Comparison of ENCODE assay signal across 17 cellular contexts in the genomic region with DNA sequence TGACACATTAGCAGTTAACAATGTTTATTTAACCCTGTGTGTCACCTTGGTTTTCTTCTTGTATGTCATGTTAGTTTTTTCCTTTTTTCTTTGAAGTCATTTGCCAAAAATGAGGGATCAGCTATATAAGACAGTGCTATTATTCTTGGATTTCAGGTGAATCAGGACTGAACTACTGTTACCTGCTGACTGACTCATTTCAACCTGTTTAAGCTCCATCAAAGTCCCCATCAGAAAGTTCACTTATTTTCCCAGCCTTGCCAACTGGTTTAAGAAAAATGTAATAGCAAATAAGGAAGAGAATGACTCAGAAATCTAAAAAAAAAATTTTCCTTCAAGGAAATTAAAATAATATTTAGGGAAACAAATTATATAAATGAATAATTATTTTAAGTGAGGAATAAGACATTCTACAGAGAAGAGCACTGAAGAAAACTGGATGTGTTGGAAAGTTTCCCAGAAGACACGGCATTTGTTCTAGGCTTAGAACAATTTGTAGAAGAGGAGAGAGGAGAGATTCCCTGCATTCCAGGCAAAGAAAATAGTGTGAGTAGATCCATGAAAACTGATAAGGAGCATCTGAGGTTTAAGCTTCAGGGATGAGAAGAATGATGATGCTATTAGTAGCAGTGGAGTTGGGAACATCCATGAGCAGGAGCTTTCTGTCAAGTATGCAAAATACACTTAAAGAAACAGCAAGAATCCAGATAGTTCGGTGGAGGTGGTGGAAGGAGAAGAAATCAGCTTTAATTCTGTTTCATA.
DNase-seq lines count a peak whose midpoint lies in the region; ATAC-seq and TF ChIP-seq lines count a peak whose summit lies in the region.
"Had no signal": no experiment of that assay in that cellular context is flagged by ENCODE, and none has a peak within 500 bp of the region (broad histone marks: within the 10 kb centered on the region; RNA-seq: fewer than 3 reads in every experiment).

No MANE protein-coding gene starts in this region.

- no peak overlapping the region for H2AK5ac ChIP-seq in IMR-90 (ENCODE audit: low read depth, low read length)

- H3K27ac ChIP-seq in AG04450 (ENCODE audit: low read depth, low read length), result no peak overlapping the region
- no peak overlapping the region for H3K27ac ChIP-seq in IMR-90 (ENCODE audit: insufficient read depth, low read length)
- no peak overlapping the region for H3K27ac ChIP-seq in smooth muscle cell (ENCODE audit: low read depth)
- H3K27ac ChIP-seq: body of pancreas had no signal

- no peak overlapping the region for H3K18ac ChIP-seq in IMR-90 (ENCODE audit: low read depth, low read length)

- H4K20me1 ChIP-seq in IMR-90 (ENCODE audit: insufficient read depth, low read length), result no peaks in the 10 kb centered on the region; the same call in 1 of the 2 replicates
- H4K20me1 ChIP-seq in smooth muscle cell (ENCODE audit: low read depth), result peaks cover 64% of the 10 kb centered on the region

- CTCF ChIA-PET in AG04450 (lab: Charles Lee) (interaction anchor here (0.6 kb wide), 1 partner anchor 18 kb away, joined by 3 read pairs; no protein-coding TSS in a partner anchor), IMR-90 (lab: Yijun Ruan, JAX) (no interaction called here)

- no peak overlapping the region for H3K23ac ChIP-seq in IMR-90 (ENCODE audit: low read depth, low read length)

- TF ChIP-seq POLR2A in IMR-90 (IDR thresholded peaks at IDR 0.05; ENCODE audit: low read depth, low read length), result no peak

- no peaks in the 10 kb centered on the region for H3K9me1 ChIP-seq in IMR-90 (ENCODE audit: insufficient read depth, low read length)

- H3K79me1 ChIP-seq in IMR-90 (ENCODE audit: low read depth in 1 of 2, low read length in 2 of 2), result no peaks in the 10 kb centered on the region; a peak in 1 of 4 replicates

- H3K4ac ChIP-seq in IMR-90 (ENCODE audit: low read depth, low read length), result no peak overlapping the region

- dilution Hi-C loops in IMR-90 (cut with HindIII; ENCODE audit: low sequenced_read_pairs, unreplicated experiment), result no loop called here

- H4K5ac ChIP-seq in IMR-90 (ENCODE audit: low read depth, low read length), result no peak overlapping the region

- no peak overlapping the region for H4K91ac ChIP-seq in IMR-90 (ENCODE audit: insufficient read depth, low read depth, low read length)

- no peaks in the 10 kb centered on the region for H3F3A ChIP-seq in smooth muscle cell (ENCODE audit: low read depth)

- no peaks in the 10 kb centered on the region for H3K36me3 ChIP-seq in IMR-90 (ENCODE audit: control insufficient read depth, insufficient read depth, low read length)
- H3K36me3 ChIP-seq in smooth muscle cell (ENCODE audit: low read depth), result no peaks in the 10 kb centered on the region

- H2BK15ac ChIP-seq in IMR-90 (ENCODE audit: low read depth, low read length), result no peak overlapping the region

- no peak for TF ChIP-seq RAD21 in IMR-90 (IDR thresholded peaks at IDR 0.05; ENCODE audit: low read length)

- intact Hi-C loops in IMR-90 (cut with micrococcal nuclease), result no loop called here

- H3K9me3 ChIP-seq in AG04450 (ENCODE audit: control insufficient read depth, insufficient read depth, low read length) (no peaks in the 10 kb centered on the region), IMR-90 (ENCODE audit: control insufficient read depth, insufficient read depth, low read length) (no peaks in the 10 kb centered on the region), smooth muscle cell (replicated peaks; ENCODE audit: low read depth) (no peaks in the 10 kb centered on the region)
- H3K9me3 ChIP-seq: body of pancreas had no signal

- no peak overlapping the region for H2BK20ac ChIP-seq in IMR-90 (ENCODE audit: low read depth, low read length)

- DNase-seq in AG04450 (ENCODE audit: low read depth, low spot score), result peak; percentile 39
- DNase-seq in IMR-90, result peak; percentile 87
- DNase-seq in cardiac fibroblast (ENCODE audit: low read depth in 2 of 2), result peak; percentile 45 to 66
- peak; percentile 52 for DNase-seq in kidney glomerular epithelial cell (lab: John Stamatoyannopoulos, UW)
- no peak for DNase-seq in cerebellar cortex (ENCODE audit: low spot score)
- no peak for DNase-seq in smooth muscle cell (lab: John Stamatoyannopoulos, UW; ENCODE audit: unreplicated experiment)
- no peak for DNase-seq in stimulated activated naive CD8-positive, alpha-beta T cell treated with anti-CD3 and anti-CD28 coated beads, Interleukin-15, Interleukin-2, amounts not matched to agents 100 U/mL and 50 U/mL, for 24 hours
- DNase-seq: activated CD4-positive, alpha-beta T cell treated with anti-CD3 and anti-CD28 coated beads, Interleukin-2, amount 10 ng/mL, durations not matched to agents 24 days and 14 days; activated CD8-positive, alpha-beta memory T cell treated with anti-CD3 and anti-CD28 coated beads, Interleukin-2, amount 50 U/mL, for 48 hours; body of pancreas; H7; NCI-H2107; NCI-H69; stimulated activated CD4-positive, alpha-beta T cell treated with anti-CD3 and anti-CD28 coated beads, Interleukin-15, amount 100 ng/mL, for 24 hours had no signal

- H3K9ac ChIP-seq in IMR-90 (ENCODE audit: low read depth, low read length), result no peak overlapping the region
- H3K9ac ChIP-seq in smooth muscle cell (ENCODE audit: low read depth), result no peak overlapping the region

- whole genome bisulfite sequencing in IMR-90 (ENCODE audit: extremely low coverage in 2 of 2, insufficient read length in 1 of 2), 2 experiments, result 17% methylated on average over 1 of the region's 2 CpGs; no CpG with 5 or more reads in 1 of the 2 experiments
- 62% methylated on average over 2 of the region's 2 CpGs for WGBS in smooth muscle cell (ENCODE audit: low lambda C conversion rate)

- no peak overlapping the region for H2BK5ac ChIP-seq in IMR-90 (ENCODE audit: low read depth, low read length, poor library complexity, severe bottlenecking)

- ATAC-seq in IMR-90 (ENCODE audit: low read depth), result peak; percentile 94
- ATAC-seq in GM19328 (IDR thresholded peaks at IDR 0.05; ENCODE audit: unreplicated experiment), result no peak
- no peak for ATAC-seq in stimulated activated naive CD8-positive, alpha-beta T cell treated with anti-CD3 and anti-CD28 coated beads, Interleukin-15, Interleukin-2, amounts not matched to agents 100 U/mL and 50 U/mL, for 24 hours
- ATAC-seq: body of pancreas, GM12878, Panc1 had no signal

- H2AFZ ChIP-seq in IMR-90 (replicated peaks; ENCODE audit: low read length, poor library complexity) (no peak overlapping the region), smooth muscle cell (ENCODE audit: low read depth) (no peak overlapping the region)

- peaks cover 7% of the 10 kb centered on the region for H3K79me2 ChIP-seq in smooth muscle cell (ENCODE audit: low read depth)

- in situ Hi-C loops in IMR-90 (cut with MboI; ENCODE audit: low sequenced_read_pairs), result no loop called here

- H3K56ac ChIP-seq in IMR-90 (ENCODE audit: extremely low read depth, insufficient read depth, low read length), result no peak overlapping the region

- H3K4me1 ChIP-seq in IMR-90 (ENCODE audit: control insufficient read depth, insufficient read depth, low read length) (0 out of 2 replicates have a peak, but pooled peaks cover 1% of the 10 kb centered on the region), smooth muscle cell (ENCODE audit: low read depth) (no peaks in the 10 kb centered on the region)
- H3K4me1 ChIP-seq: body of pancreas had no signal

- TF ChIP-seq CTCF in AG04450 (IDR thresholded peaks at IDR 0.05; ENCODE audit: low read depth, low read length), result no peak
- no peak for TF ChIP-seq CTCF in IMR-90 (conservative IDR thresholded peaks at IDR 0.05; ENCODE audit: low read depth, low read length)
- TF ChIP-seq CTCF in cardiac fibroblast (IDR thresholded peaks at IDR 0.05; ENCODE audit: low read depth, low read length), result no peak
- TF ChIP-seq CTCF in smooth muscle cell (IDR thresholded peaks at IDR 0.05; ENCODE audit: borderline replicate concordance, insufficient read depth, poor library complexity, severe bottlenecking), result no peak

- no peak overlapping the region for H2AK9ac ChIP-seq in IMR-90 (replicated peaks; ENCODE audit: low read depth, low read length, poor library complexity)

- H2BK120ac ChIP-seq in IMR-90 (ENCODE audit: low read depth, low read length), result no peak overlapping the region

- H3K27me3 ChIP-seq in AG04450 (ENCODE audit: control insufficient read depth, insufficient read depth, low read length) (no peaks in the 10 kb centered on the region), IMR-90 (ENCODE audit: control insufficient read depth, insufficient read depth, low read length) (no peaks in the 10 kb centered on the region), smooth muscle cell (ENCODE audit: low read depth) (no peaks in the 10 kb centered on the region)
- H3K27me3 ChIP-seq: body of pancreas had no signal

- no peak overlapping the region for H3K14ac ChIP-seq in IMR-90 (replicated peaks; ENCODE audit: low read depth, low read length)

- H3K4me2 ChIP-seq in IMR-90 (ENCODE audit: low read depth, low read length), result no peak overlapping the region
- H3K4me2 ChIP-seq in smooth muscle cell, result no peak overlapping the region

- BruUV-seq in IMR-90 (replicated peaks; lab: Mats Ljungman, UMichigan), result no TSS peak

- H3K4me3 ChIP-seq in AG04450 (ENCODE audit: low read depth, low read length) (no peak overlapping the region), IMR-90 (ENCODE audit: insufficient read depth, low read depth, low read length) (no peak overlapping the region), cardiac fibroblast (replicated peaks in 1 of 2; ENCODE audit: low read depth in 2 of 2, low read length in 2 of 2) (no peak overlapping the region), smooth muscle cell (no peak overlapping the region)
- H3K4me3 ChIP-seq: body of pancreas, GM12878 had no signal

- no peak overlapping the region for H4K8ac ChIP-seq in IMR-90 (ENCODE audit: low read depth in 2 of 2, low read length in 2 of 2)

- POLR2A ChIA-PET in AG04450 (lab: Yijun Ruan, JAX), result no interaction called here
- POLR2A ChIA-PET in IMR-90 (lab: Charles Lee; ENCODE audit: unreplicated experiment), result no interaction called here

TF ChIP-seq in IMR-90, 13 proteins besides CTCF, POLR2A, EP300 and RAD21:
- TF ChIP-seq MAFK (IDR thresholded peaks at IDR 0.05; ENCODE audit: low read depth, low read length) (peak; percentile 53; the same call in 1 of the 2 replicates), BHLHE40 (IDR thresholded peaks at IDR 0.05; ENCODE audit: low read depth, low read length) (no peak)

Comparison
In these comparisons a context has a peak if more than half of its experiments do, and no peak if none do; other contexts are left out.
1. DNase-seq: peak in AG04450 (single experiment), IMR-90 (single experiment), cardiac fibroblast (2 of 2) and kidney glomerular epithelial cell (single experiment); none in cerebellar cortex (single experiment), smooth muscle cell (single experiment) and stimulated activated naive CD8-positive, alpha-beta T cell treated with anti-CD3 and anti-CD28 coated beads, Interleukin-15, Interleukin-2, amounts not matched to agents 100 U/mL and 50 U/mL, for 24 hours (single experiment).